8 cellular contexts compared by ENCODE assay signal in genomic region chr1:33094971-33095604, GRCh38. TPM values are rescaled to one million over a fixed set of nuclear protein-coding genes. Genes with fewer than 3 reads are reported as not detected.
DNase-seq lines count a peak whose midpoint lies in the region; ATAC-seq, FAIRE-seq and TF ChIP-seq lines count a peak whose summit lies in the region.

No MANE protein-coding gene starts in this region.

- no TSS peak for BruUV-seq in Calu3 (replicated peaks; lab: Mats Ljungman, UMichigan)

- no peak overlapping the region for H3K4me2 ChIP-seq in GM23338

- ATAC-seq in GM23338 = peak; percentile 47
- no peak for ATAC-seq in lung (ENCODE audit: insufficient read depth, low FRiP score)
- ATAC-seq in HG03159 (IDR thresholded peaks at IDR 0.05; ENCODE audit: unreplicated experiment) = no peak
- no peak for ATAC-seq in HG03571 (IDR thresholded peaks at IDR 0.05; ENCODE audit: unreplicated experiment)

- CTCF ChIA-PET in Calu3 (lab: Charles Lee) = interaction anchor here (1.0 to 1.1 kb wide), 2 partner anchors 114 to 376 kb away, joined by 3 read pairs; no protein-coding TSS in a partner anchor

- no peaks in the 10 kb centered on the region for H3K9me2 ChIP-seq in GM23338 (ENCODE audit: insufficient read depth)

- no peaks in the 10 kb centered on the region for H3F3A ChIP-seq in GM23338 (replicated peaks; ENCODE audit: low read depth)

- no peaks in the 10 kb centered on the region for H3K27me3 ChIP-seq in GM23338 (ENCODE audit: insufficient read depth)
- no peaks in the 10 kb centered on the region for H3K27me3 ChIP-seq in lung (ENCODE audit: control insufficient read depth, insufficient read depth)

- peak; percentile 90 for TF ChIP-seq CTCF in Calu3 (IDR thresholded peaks at IDR 0.05; ENCODE audit: unreplicated experiment)
- peak; percentile 89 to 99 for TF ChIP-seq CTCF in GM23338 (conservative IDR thresholded peaks at IDR 0.05; ENCODE audit: low read depth in 2 of 2)
- peak; percentile 94 for TF ChIP-seq CTCF in coronary artery (IDR thresholded peaks at IDR 0.05)
- peak; percentile 83 for TF ChIP-seq CTCF in lung (IDR thresholded peaks at IDR 0.05; ENCODE audit: control extremely low read depth, extremely low read depth)

- 23 to 25% methylated on average over 10 of the region's 10 CpGs for WGBS in lung, 2 donors

- intact Hi-C loops in Calu3 (cut with micrococcal nuclease; ENCODE audit: unreplicated experiment) = loop anchor here (5.0 kb wide), 1 partner anchor 377 kb away; the partner anchor contains the start of gene ZSCAN20

- DNase-seq in Calu3 (peak; percentile 76), GM23338 (ENCODE audit: low spot score) (peak; percentile 87), NCI-H748 treated with DMSO at 0.1 percent for 48 hours (lab: John Stamatoyannopoulos, UW) (peak; percentile 33), coronary artery (ENCODE audit: low spot score) (no peak), lung (ENCODE audit: low spot score) (peak; percentile 62), frontal cortex (ENCODE audit: low spot score in 2 of 2) (no peak)

- H3K36me3 ChIP-seq in GM23338 (ENCODE audit: insufficient read depth) = no peaks in the 10 kb centered on the region
- H3K36me3 ChIP-seq in lung (ENCODE audit: control insufficient read depth in 2 of 2, insufficient read depth in 2 of 2, low read length in 2 of 2) = no peaks in the 10 kb centered on the region

- H3K4me1 ChIP-seq in GM23338 (ENCODE audit: insufficient read depth) (peaks cover 10% of the 10 kb centered on the region; the same call in 1 of the 2 replicates), lung (ENCODE audit: control insufficient read depth in 2 of 2, insufficient read depth in 2 of 2, low read length in 2 of 2) (peaks cover 0 to 2% of the 10 kb centered on the region in 2 donors)

- no peaks in the 10 kb centered on the region for H3K79me2 ChIP-seq in GM23338 (replicated peaks; ENCODE audit: insufficient read depth)

- H3K27ac ChIP-seq in GM23338 (ENCODE audit: low read depth) (no peak overlapping the region), coronary artery (no peak overlapping the region), lung (ENCODE audit: low read depth in 1 of 2, low read length in 1 of 2) (no peak overlapping the region)

- no peak overlapping the region for H3K4me3 Mint-ChIP-seq in Calu3 (ENCODE audit: low read depth, unreplicated experiment)
- no peak overlapping the region for H3K4me3 Mint-ChIP-seq in GM23338

- H3K36me3 Mint-ChIP-seq in Calu3 (ENCODE audit: insufficient read depth, unreplicated experiment) (peaks cover 12% of the 10 kb centered on the region), GM23338 (ENCODE audit: low read depth) (no peaks in the 10 kb centered on the region)

- no peak for FAIRE-seq in frontal cortex (lab: Jason Lieb, UNC)

- H3K4me3 ChIP-seq in GM23338 (no peak overlapping the region), coronary artery (no peak overlapping the region), lung (no peak overlapping the region)

- H3K9me3 Mint-ChIP-seq in Calu3 (ENCODE audit: low read depth, unreplicated experiment) = no peaks in the 10 kb centered on the region
- H3K9me3 Mint-ChIP-seq in GM23338 = no peaks in the 10 kb centered on the region

- no peaks in the 10 kb centered on the region for H3K9me3 ChIP-seq in lung (ENCODE audit: control insufficient read depth in 2 of 2, insufficient read depth in 1 of 2, low read length in 1 of 2)

- no peak overlapping the region for H3K27ac Mint-ChIP-seq in Calu3 (ENCODE audit: unreplicated experiment)
- no peak overlapping the region for H3K27ac Mint-ChIP-seq in GM23338

- H3K27me3 Mint-ChIP-seq in Calu3 (ENCODE audit: unreplicated experiment) (peaks cover 8% of the 10 kb centered on the region), GM23338 (ENCODE audit: insufficient read depth, low read depth, poor library complexity) (peaks cover 15% of the 10 kb centered on the region)

- no peaks in the 10 kb centered on the region for H4K20me1 ChIP-seq in GM23338 (replicated peaks; ENCODE audit: insufficient read depth)

- peaks cover 17% of the 10 kb centered on the region for H3K4me1 Mint-ChIP-seq in Calu3 (ENCODE audit: low read depth, unreplicated experiment)
- peaks cover 18% of the 10 kb centered on the region for H3K4me1 Mint-ChIP-seq in GM23338

- no peak overlapping the region for H2AFZ ChIP-seq in GM23338

TF ChIP-seq in GM23338, 12 proteins besides CTCF, POLR2A, EP300 and RAD21 (continues in another document):
- TF ChIP-seq, protein P1, sequence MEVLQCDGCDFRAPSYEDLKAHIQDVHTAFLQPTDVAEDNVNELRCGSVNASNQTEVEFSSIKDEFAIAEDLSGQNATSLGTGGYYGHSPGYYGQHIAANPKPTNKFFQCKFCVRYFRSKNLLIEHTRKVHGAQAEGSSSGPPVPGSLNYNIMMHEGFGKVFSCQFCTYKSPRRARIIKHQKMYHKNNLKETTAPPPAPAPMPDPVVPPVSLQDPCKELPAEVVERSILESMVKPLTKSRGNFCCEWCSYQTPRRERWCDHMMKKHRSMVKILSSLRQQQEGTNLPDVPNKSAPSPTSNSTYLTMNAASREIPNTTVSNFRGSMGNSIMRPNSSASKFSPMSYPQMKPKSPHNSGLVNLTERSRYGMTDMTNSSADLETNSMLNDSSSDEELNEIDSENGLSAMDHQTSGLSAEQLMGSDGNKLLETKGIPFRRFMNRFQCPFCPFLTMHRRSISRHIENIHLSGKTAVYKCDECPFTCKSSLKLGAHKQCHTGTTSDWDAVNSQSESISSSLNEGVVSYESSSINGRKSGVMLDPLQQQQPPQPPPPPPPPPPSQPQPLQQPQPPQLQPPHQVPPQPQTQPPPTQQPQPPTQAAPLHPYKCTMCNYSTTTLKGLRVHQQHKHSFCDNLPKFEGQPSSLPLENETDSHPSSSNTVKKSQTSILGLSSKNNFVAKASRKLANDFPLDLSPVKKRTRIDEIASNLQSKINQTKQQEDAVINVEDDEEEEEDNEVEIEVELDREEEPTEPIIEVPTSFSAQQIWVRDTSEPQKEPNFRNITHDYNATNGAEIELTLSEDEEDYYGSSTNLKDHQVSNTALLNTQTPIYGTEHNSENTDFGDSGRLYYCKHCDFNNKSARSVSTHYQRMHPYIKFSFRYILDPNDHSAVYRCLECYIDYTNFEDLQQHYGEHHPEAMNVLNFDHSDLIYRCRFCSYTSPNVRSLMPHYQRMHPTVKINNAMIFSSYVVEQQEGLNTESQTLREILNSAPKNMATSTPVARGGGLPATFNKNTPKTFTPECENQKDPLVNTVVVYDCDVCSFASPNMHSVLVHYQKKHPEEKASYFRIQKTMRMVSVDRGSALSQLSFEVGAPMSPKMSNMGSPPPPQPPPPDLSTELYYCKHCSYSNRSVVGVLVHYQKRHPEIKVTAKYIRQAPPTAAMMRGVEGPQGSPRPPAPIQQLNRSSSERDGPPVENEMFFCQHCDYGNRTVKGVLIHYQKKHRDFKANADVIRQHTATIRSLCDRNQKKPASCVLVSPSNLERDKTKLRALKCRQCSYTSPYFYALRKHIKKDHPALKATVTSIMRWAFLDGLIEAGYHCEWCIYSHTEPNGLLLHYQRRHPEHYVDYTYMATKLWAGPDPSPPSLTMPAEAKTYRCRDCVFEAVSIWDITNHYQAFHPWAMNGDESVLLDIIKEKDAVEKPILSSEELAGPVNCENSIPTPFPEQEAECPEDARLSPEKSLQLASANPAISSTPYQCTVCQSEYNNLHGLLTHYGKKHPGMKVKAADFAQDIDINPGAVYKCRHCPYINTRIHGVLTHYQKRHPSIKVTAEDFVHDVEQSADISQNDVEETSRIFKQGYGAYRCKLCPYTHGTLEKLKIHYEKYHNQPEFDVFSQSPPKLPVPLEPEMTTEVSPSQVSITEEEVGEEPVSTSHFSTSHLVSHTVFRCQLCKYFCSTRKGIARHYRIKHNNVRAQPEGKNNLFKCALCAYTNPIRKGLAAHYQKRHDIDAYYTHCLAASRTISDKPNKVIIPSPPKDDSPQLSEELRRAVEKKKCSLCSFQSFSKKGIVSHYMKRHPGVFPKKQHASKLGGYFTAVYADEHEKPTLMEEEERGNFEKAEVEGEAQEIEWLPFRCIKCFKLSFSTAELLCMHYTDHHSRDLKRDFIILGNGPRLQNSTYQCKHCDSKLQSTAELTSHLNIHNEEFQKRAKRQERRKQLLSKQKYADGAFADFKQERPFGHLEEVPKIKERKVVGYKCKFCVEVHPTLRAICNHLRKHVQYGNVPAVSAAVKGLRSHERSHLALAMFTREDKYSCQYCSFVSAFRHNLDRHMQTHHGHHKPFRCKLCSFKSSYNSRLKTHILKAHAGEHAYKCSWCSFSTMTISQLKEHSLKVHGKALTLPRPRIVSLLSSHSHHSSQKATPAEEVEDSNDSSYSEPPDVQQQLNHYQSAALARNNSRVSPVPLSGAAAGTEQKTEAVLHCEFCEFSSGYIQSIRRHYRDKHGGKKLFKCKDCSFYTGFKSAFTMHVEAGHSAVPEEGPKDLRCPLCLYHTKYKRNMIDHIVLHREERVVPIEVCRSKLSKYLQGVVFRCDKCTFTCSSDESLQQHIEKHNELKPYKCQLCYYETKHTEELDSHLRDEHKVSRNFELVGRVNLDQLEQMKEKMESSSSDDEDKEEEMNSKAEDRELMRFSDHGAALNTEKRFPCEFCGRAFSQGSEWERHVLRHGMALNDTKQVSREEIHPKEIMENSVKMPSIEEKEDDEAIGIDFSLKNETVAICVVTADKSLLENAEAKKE (CRISPR knock-in tag; IDR thresholded peaks at IDR 0.05) = no peak

RNA-seq across cellular contexts. Expression of gene AZIN2, which starts 14.1 kb away (rescaled TPM):
- total RNA-seq in Calu3 (2022) (3.3 and 3.6 TPM in 2 replicates), lung (10 to 100 TPM in 1 of 2 donors, 1 to 10 TPM in 1; 6.2 to 12.8 TPM), frontal cortex (11.8 TPM)
- 1.2 and 1.4 TPM in 2 replicates for total RNA-seq in GM23338 (2014; rRNA removed; shearing (Covaris generic))
- polyA plus RNA-seq in GM23338 (2016; fragmentation: Nextera tagmentation; extraction: Ambion mirVana) (0.28 and 0.37 TPM in 2 replicates), lung (1 to 10 TPM; 1.2 to 1.5 TPM)

RNA-seq across cellular contexts. Expression of gene AK2, which starts 58.4 kb away (rescaled TPM):
- total RNA-seq in Calu3 (2022) = 226 and 233 TPM in 2 replicates
- 142 and 165 TPM in 2 replicates for total RNA-seq in GM23338 (2014; rRNA removed; shearing (Covaris generic))
- 121 and 125 TPM in 2 replicates for polyA plus RNA-seq in GM23338 (2016; fragmentation: Nextera tagmentation; extraction: Ambion mirVana)
- 100 to 1,000 TPM in 1 of 2 donors, 10 to 100 TPM in 1; 86.8 to 127 TPM for total RNA-seq in lung
- 100 to 1,000 TPM in 1 of 2 donors, 10 to 100 TPM in 1; 87.6 to 115 TPM for polyA plus RNA-seq in lung
- total RNA-seq in frontal cortex = 23.2 TPM

Comparison
In these comparisons a context has a peak if more than half of its experiments do, and no peak if none do; other contexts are left out.
1. DNase-seq: peak in Calu3 (single experiment), GM23338 (single experiment), NCI-H748 treated with DMSO at 0.1 percent for 48 hours (single experiment) and lung (single experiment); none in coronary artery (single experiment) and frontal cortex (0 of 2).
2. Peak in every context shown above with its lines, with median percentiles within 50 percentile points of each other: CTCF ChIP-seq.